11 cellular contexts compared by ENCODE assay signal in the genomic region with DNA sequence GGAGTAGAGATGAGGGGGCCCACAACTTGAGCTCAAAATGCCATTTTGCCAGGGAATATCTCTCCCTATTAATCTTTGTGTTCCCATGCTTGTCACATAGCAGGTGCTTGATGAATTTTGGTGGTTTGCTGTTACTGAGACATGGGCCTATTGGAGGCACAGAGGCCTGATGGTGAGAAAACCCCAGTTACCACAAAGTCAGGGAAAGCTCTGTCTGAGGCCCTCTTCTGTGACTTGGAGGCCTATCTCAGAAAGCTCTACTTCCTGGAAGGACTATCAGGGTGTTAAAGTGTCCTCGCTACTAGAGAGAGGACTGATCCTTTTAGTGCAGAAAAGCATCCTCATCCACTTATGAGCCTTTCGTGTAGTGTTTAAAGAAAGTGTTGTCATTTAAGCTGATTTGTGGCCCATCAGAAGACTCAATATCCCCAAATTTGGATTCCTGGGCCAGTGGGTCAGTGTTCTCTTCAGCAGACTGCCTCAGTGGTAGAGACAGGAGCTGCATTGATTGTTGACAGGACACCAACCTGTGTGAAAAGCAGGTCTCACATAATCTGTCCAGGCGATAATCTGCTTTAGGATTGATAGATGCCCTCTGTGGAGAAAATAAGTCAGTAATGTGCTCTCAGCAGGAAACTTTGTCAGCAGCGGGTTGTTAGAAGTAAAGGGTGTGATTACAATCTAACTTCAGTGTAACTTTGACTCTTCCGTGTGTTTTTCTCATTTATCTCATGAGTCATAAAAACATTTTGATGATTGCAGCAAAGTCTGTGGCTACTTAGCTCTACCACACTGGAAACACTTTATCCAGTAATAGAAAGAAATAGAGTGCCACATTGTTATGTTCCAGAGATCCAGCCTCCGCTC.
DNase-seq lines count a peak whose midpoint lies in the region; ATAC-seq and TF ChIP-seq lines count a peak whose summit lies in the region.
"Had no signal": no experiment of that assay in that cellular context is flagged by ENCODE, and none has a peak within 500 bp of the region (broad histone marks: within the 10 kb centered on the region; RNA-seq: fewer than 3 reads in every experiment).

No MANE protein-coding gene starts in this region.

- peak; percentile 53 to 60 for DNase-seq in activated T-cell treated with anti-CD3 and anti-CD28 coated beads, Interleukin-2, amount 50 U/mL, for 48 hours
- DNase-seq in mucosa of descending colon = no peak
- no peak for DNase-seq in amniotic stem cell (lab: John Stamatoyannopoulos, UW)
- no peak for DNase-seq in heart right ventricle
- no peak for DNase-seq in NOMO-1 treated with dmso at 0.1 percent for 144 hours (lab: John Stamatoyannopoulos, UW; ENCODE audit: unreplicated experiment)
- DNase-seq: stomach had no signal

- H3K27me3 ChIP-seq in heart right ventricle = peaks cover 0 to 17% (median 0%) of the 10 kb centered on the region in 7 donors
- H3K27me3 ChIP-seq: hepatocyte, SJSA1, stomach had no signal

- intact Hi-C loops in mucosa of descending colon (cut with DNase I, micrococcal nuclease) (no loop called here), heart right ventricle (cut with DNase I) (no loop called here)

- 80 to 82% methylated on average over 6 of the region's 6 CpGs for WGBS in heart right ventricle, 2 donors

- H3K4me3 ChIP-seq in mucosa of descending colon (no peak overlapping the region), heart right ventricle (no peak overlapping the region)
- H3K4me3 ChIP-seq: hepatocyte, SJSA1, stomach had no signal

- peak overlapping the region in 1 of 10 donors; percentile 65 for H3K27ac ChIP-seq in heart right ventricle
- H3K27ac ChIP-seq: hepatocyte, SJSA1 had no signal

- no peak for TF ChIP-seq CTCF in mucosa of descending colon (IDR thresholded peaks at IDR 0.05)
- TF ChIP-seq CTCF in heart right ventricle (IDR thresholded peaks at IDR 0.05) = no peak

- H3K9me3 ChIP-seq in mucosa of descending colon (no peaks in the 10 kb centered on the region), heart right ventricle (no peaks in the 10 kb centered on the region)
- H3K9me3 ChIP-seq: SJSA1, stomach had no signal

- ATAC-seq in GM18511 (IDR thresholded peaks at IDR 0.05; ENCODE audit: unreplicated experiment) (peak; percentile 79), HG02798 (IDR thresholded peaks at IDR 0.05; ENCODE audit: poor library complexity, unreplicated experiment) (peak; percentile 43), mucosa of descending colon (peak; percentile 76), heart right ventricle (no peak), GM18502 (IDR thresholded peaks at IDR 0.05; ENCODE audit: poor library complexity, unreplicated experiment) (no peak)

- H3K36me3 ChIP-seq in mucosa of descending colon (ENCODE audit: low read depth) = no peaks in the 10 kb centered on the region
- H3K36me3 ChIP-seq in heart right ventricle = no peaks in the 10 kb centered on the region
- H3K36me3 ChIP-seq: SJSA1, stomach had no signal

- H3K4me1 ChIP-seq in mucosa of descending colon (ENCODE audit: low read depth) (peaks cover 8% of the 10 kb centered on the region), heart right ventricle (peaks cover 0 to 26% (median 0%) of the 10 kb centered on the region in 9 donors)
- H3K4me1 ChIP-seq: stomach had no signal

Comparison
In these comparisons a context has a peak if more than half of its experiments do, and no peak if none do; other contexts are left out.
1. ATAC-seq: peak in GM18511 (single experiment), HG02798 (single experiment) and mucosa of descending colon (single experiment); none in heart right ventricle (0 of 8) and GM18502 (single experiment).
2. DNase-seq: peak in activated T-cell treated with anti-CD3 and anti-CD28 coated beads, Interleukin-2, amount 50 U/mL, for 48 hours (2 of 2); none in mucosa of descending colon (0 of 3), amniotic stem cell (single experiment), heart right ventricle (0 of 2) and NOMO-1 treated with dmso at 0.1 percent for 144 hours (single experiment).